Comparison of ENCODE assay signal across 8 cellular contexts in genomic region chr6:132400641-132401119, GRCh38. TPM values are rescaled to one million over a fixed set of nuclear protein-coding genes. Genes with fewer than 3 reads are reported as not detected.
DNase-seq lines count a peak whose midpoint lies in the region; ATAC-seq and TF ChIP-seq lines count a peak whose summit lies in the region.

No MANE protein-coding gene starts in this region.

- H3K4me1 Mint-ChIP-seq in activated naive CD4-positive, alpha-beta T cell treated with anti-CD3 and anti-CD28 coated beads for 36 hours (ENCODE audit: low read depth) = peaks cover 18% of the 10 kb centered on the region
- peaks cover 6% of the 10 kb centered on the region for H3K4me1 Mint-ChIP-seq in activated naive CD8-positive, alpha-beta T cell (ENCODE audit: low read depth)

- intact Hi-C loops in activated naive CD4-positive, alpha-beta T cell treated with anti-CD3 and anti-CD28 coated beads for 36 hours (cut with micrococcal nuclease) = loop anchor here (5.0 kb wide), 1 partner anchor 82 kb away; no protein-coding TSS in a partner anchor

- no peak for ATAC-seq in GM18907 (IDR thresholded peaks at IDR 0.05; ENCODE audit: unreplicated experiment)

- H3K27me3 Mint-ChIP-seq in activated naive CD4-positive, alpha-beta T cell treated with anti-CD3 and anti-CD28 coated beads for 36 hours (ENCODE audit: low read depth) = peaks cover 52% of the 10 kb centered on the region
- peaks cover 44% of the 10 kb centered on the region for H3K27me3 Mint-ChIP-seq in activated naive CD8-positive, alpha-beta T cell

- H3K27me3 ChIP-seq in iPS-20b (ENCODE audit: insufficient read depth, low read length) (peaks cover 54% of the 10 kb centered on the region), suprapubic skin (peaks cover 22% of the 10 kb centered on the region)

- no peaks in the 10 kb centered on the region for H3K36me3 Mint-ChIP-seq in activated naive CD4-positive, alpha-beta T cell treated with anti-CD3 and anti-CD28 coated beads for 36 hours (ENCODE audit: low read depth)
- H3K36me3 Mint-ChIP-seq in activated naive CD8-positive, alpha-beta T cell = no peaks in the 10 kb centered on the region

- peak overlapping the region; percentile 41 for H3K4me3 Mint-ChIP-seq in activated naive CD4-positive, alpha-beta T cell treated with anti-CD3 and anti-CD28 coated beads for 36 hours
- H3K4me3 Mint-ChIP-seq in activated naive CD8-positive, alpha-beta T cell = peak overlapping the region; percentile 67

- H3K27ac ChIP-seq in iPS-20b (ENCODE audit: low read length) (no peak overlapping the region), suprapubic skin (peak overlapping the region; percentile 38)

- no peak for TF ChIP-seq EP300 in suprapubic skin (IDR thresholded peaks at IDR 0.05)

- no peak for TF ChIP-seq CTCF in suprapubic skin (IDR thresholded peaks at IDR 0.05)

- H3K36me3 ChIP-seq in iPS-20b (ENCODE audit: insufficient read depth, low read depth, low read length) (no peaks in the 10 kb centered on the region), suprapubic skin (no peaks in the 10 kb centered on the region)

- H3K9me3 ChIP-seq in iPS-20b (ENCODE audit: insufficient read depth, low read depth, low read length) = no peaks in the 10 kb centered on the region
- H3K9me3 ChIP-seq in suprapubic skin = no peaks in the 10 kb centered on the region

- H3K4me3 ChIP-seq in iPS-20b (ENCODE audit: low read length) (peak overlapping the region; percentile 80), suprapubic skin (peak overlapping the region; percentile 90)

- no peak overlapping the region for H3K9ac ChIP-seq in iPS-20b (ENCODE audit: low read depth, low read length)

- TF ChIP-seq POLR2A in suprapubic skin (IDR thresholded peaks at IDR 0.05) = no peak

- 2% methylated on average over 9 of the region's 33 CpGs for WGBS in suprapubic skin

- CTCF ChIA-PET in activated naive CD4-positive, alpha-beta T cell treated with anti-CD3 and anti-CD28 coated beads for 36 hours (lab: Charles Lee) = no interaction called here

- H3K4me1 ChIP-seq in iPS-20b (ENCODE audit: insufficient read depth, low read length) (peaks cover 7% of the 10 kb centered on the region; the same call in 1 of the 2 replicates), suprapubic skin (peaks cover 17% of the 10 kb centered on the region)

- H3K9me3 Mint-ChIP-seq in activated naive CD4-positive, alpha-beta T cell treated with anti-CD3 and anti-CD28 coated beads for 36 hours = no peaks in the 10 kb centered on the region
- no peaks in the 10 kb centered on the region for H3K9me3 Mint-ChIP-seq in activated naive CD8-positive, alpha-beta T cell (ENCODE audit: low read depth)

- no peak overlapping the region for H3K27ac Mint-ChIP-seq in activated naive CD4-positive, alpha-beta T cell treated with anti-CD3 and anti-CD28 coated beads for 36 hours
- H3K27ac Mint-ChIP-seq in activated naive CD8-positive, alpha-beta T cell = no peak overlapping the region

- no peak for DNase-seq in activated naive CD4-positive, alpha-beta T cell treated with anti-CD3 and anti-CD28 coated beads for 36 hours
- no peak for DNase-seq in activated naive CD4-positive, alpha-beta T cell treated with anti-CD3 and anti-CD28 coated beads, Interleukin-2, amount 50 U/mL, for 16 hours
- no peak for DNase-seq in suprapubic skin (ENCODE audit: low spot score in 2 of 2)
- no peak for DNase-seq in stimulated activated CD4-positive, alpha-beta T cell treated with anti-CD3 and anti-CD28 coated beads, Interleukin-2, amount 100 ng/mL, for 48 hours
- no peak for DNase-seq in activated CD4-positive, CD25-positive, alpha-beta regulatory T cell treated with anti-CD3 and anti-CD28 coated beads, Interleukin-2, amount 50 U/mL, for 72 hours

RNA-seq across cellular contexts. Expression of gene MOXD1, which starts 0.6 kb away (rescaled TPM):
- not detected for total RNA-seq in activated naive CD4-positive, alpha-beta T cell treated with anti-CD3 and anti-CD28 coated beads for 36 hours
- 10 to 100 TPM; 16.7 to 25.9 (median 21.0) TPM for total RNA-seq in suprapubic skin

Comparison
In these comparisons a context has a peak if more than half of its experiments do, and no peak if none do; other contexts are left out.
1. RNA of gene MOXD1, which starts 0.6 kb away (total RNA-seq): 16.7 to 25.9 TPM in suprapubic skin; not detected in activated naive CD4-positive, alpha-beta T cell treated with anti-CD3 and anti-CD28 coated beads for 36 hours; every median in the first group is over 10 times any median in the second.